Comparison of ENCODE assay signal across 16 cellular contexts in genomic region chr17:35730400-35731005, GRCh38. TPM values are rescaled to one million over a fixed set of nuclear protein-coding genes. Genes with fewer than 3 reads are reported as not detected.
DNase-seq lines count a peak whose midpoint lies in the region; ATAC-seq, FAIRE-seq and TF ChIP-seq lines count a peak whose summit lies in the region.
"Had no signal": no experiment of that assay in that cellular context is flagged by ENCODE, and none has a peak within 500 bp of the region (broad histone marks: within the 10 kb centered on the region; RNA-seq: fewer than 3 reads in every experiment).

No MANE protein-coding gene starts in this region.

- H3K36me3 Mint-ChIP-seq in activated T-helper 17 cell treated with anti-CD3 and anti-CD28 coated beads, Interleukin-2, amount 50 U/mL, for 72 hours (ENCODE audit: low read depth), result peaks cover 12% of the 10 kb centered on the region
- no peaks in the 10 kb centered on the region for H3K36me3 Mint-ChIP-seq in mesothelial cell of epicardium

- no peak for FAIRE-seq in GM12891 (lab: Jason Lieb, UNC)
- FAIRE-seq: islet of Langerhans had no signal

- H3K4me2 ChIP-seq in BLaER1 treated with 17β-estradiol and CSF1 and Interleukin-3, amounts not matched to agents 10 nM and 100 nM, result peak overlapping the region; percentile 70 to 99 (median 84)
- H3K4me2 ChIP-seq in DND-41 (ENCODE audit: insufficient read depth, low read length), result peak overlapping the region; percentile 67; the same call in 1 of the 2 replicates

- ATAC-seq in DND-41 (ENCODE audit: insufficient read depth, low read depth), result no peak
- ATAC-seq in activated T-helper 17 cell treated with anti-CD3 and anti-CD28 coated beads, Interleukin-2, amount 50 U/mL, for 72 hours (replicated peaks), result no peak

- H3K27ac ChIP-seq in BLaER1 treated with 17β-estradiol and CSF1 and Interleukin-3, amounts not matched to agents 10 nM and 100 nM, result no peak overlapping the region
- no peak overlapping the region for H3K27ac ChIP-seq in DND-41 (ENCODE audit: low read length)
- no peak overlapping the region for H3K27ac ChIP-seq in left ventricle myocardium inferior (replicated peaks)
- H3K27ac ChIP-seq: C4-2B, SJSA1 had no signal

- peak overlapping the region; percentile 72 for H3K4me3 Mint-ChIP-seq in activated T-helper 17 cell treated with anti-CD3 and anti-CD28 coated beads, Interleukin-2, amount 50 U/mL, for 72 hours
- peak overlapping the region; percentile 72 for H3K4me3 Mint-ChIP-seq in mesothelial cell of epicardium

- H3K4me1 Mint-ChIP-seq in activated T-helper 17 cell treated with anti-CD3 and anti-CD28 coated beads, Interleukin-2, amount 50 U/mL, for 72 hours, result peaks cover 11% of the 10 kb centered on the region
- peaks cover 60% of the 10 kb centered on the region for H3K4me1 Mint-ChIP-seq in mesothelial cell of epicardium

- H3K4me1 ChIP-seq in BLaER1 treated with 17β-estradiol and CSF1 and Interleukin-3, amounts not matched to agents 10 nM and 100 nM, result peaks cover 22 to 53% (median 42%) of the 10 kb centered on the region in 10 experiments
- H3K4me1 ChIP-seq in DND-41 (ENCODE audit: insufficient read depth, low read length) (peaks cover 11% of the 10 kb centered on the region), left ventricle myocardium inferior (peaks cover 41% of the 10 kb centered on the region)

- H3K4me3 ChIP-seq in BLaER1 treated with 17β-estradiol and CSF1 and Interleukin-3, amounts not matched to agents 10 nM and 100 nM, result peak overlapping the region in 1 of 10 experiments; percentile 69; a peak in 1 of 20 replicates
- H3K4me3 ChIP-seq in DND-41 (ENCODE audit: low read depth in 1 of 2, low read length in 2 of 2), result no peak overlapping the region
- H3K4me3 ChIP-seq in left ventricle myocardium inferior, result no peak overlapping the region

- H2AFZ ChIP-seq in DND-41 (ENCODE audit: low read depth, low read length), result no peak overlapping the region

- no peak for TF ChIP-seq POLR2A in GM12891 (IDR thresholded peaks at IDR 0.05; ENCODE audit: low read depth, low read length)

- DNase-seq in DND-41 (no peak), mesothelial cell of epicardium (ENCODE audit: low spot score in 2 of 2, unreplicated experiment in 2 of 2) (no peak), hypothalamus (lab: John Stamatoyannopoulos, UW) (no peak), GM12891 (ENCODE audit: insufficient read length, low spot score) (no peak), left ventricle myocardium inferior (no peak)
- DNase-seq in stimulated activated CD4-positive, alpha-beta T cell treated with anti-CD3 and anti-CD28 coated beads, Interleukin-2, amount 100 ng/mL, for 48 hours, result no peak
- DNase-seq: effector memory CD4-positive, alpha-beta T cell; NCI-H2171; stimulated activated CD4-positive, alpha-beta T cell treated with anti-CD3 and anti-CD28 coated beads, Interleukin-4, amount 100 ng/mL, for 4 hours; stimulated activated naive CD4-positive, alpha-beta T cell treated with Interleukin-2 at 50 U/mL for 16 hours had no signal

- peaks cover 0 to 15% (median 0%) of the 10 kb centered on the region in 11 experiments; a peak in 2 of 22 replicates for H3K27me3 ChIP-seq in BLaER1 treated with 17β-estradiol and CSF1 and Interleukin-3, amounts not matched to agents 10 nM and 100 nM
- no peaks in the 10 kb centered on the region for H3K27me3 ChIP-seq in DND-41 (ENCODE audit: insufficient read depth, low read length, poor library complexity)
- no peaks in the 10 kb centered on the region for H3K27me3 ChIP-seq in left ventricle myocardium inferior (ENCODE audit: low read depth)
- H3K27me3 ChIP-seq: gastrocnemius medialis, SJSA1 had no signal

- no peak overlapping the region for H3K27ac Mint-ChIP-seq in activated T-helper 17 cell treated with anti-CD3 and anti-CD28 coated beads, Interleukin-2, amount 50 U/mL, for 72 hours
- H3K27ac Mint-ChIP-seq in mesothelial cell of epicardium, result no peak overlapping the region

- no peak for TF ChIP-seq CTCF in DND-41 (IDR thresholded peaks at IDR 0.05; ENCODE audit: borderline replicate concordance, extremely low read depth, low read length, poor library complexity, severe bottlenecking)
- no peak for TF ChIP-seq CTCF in mesothelial cell of epicardium (IDR thresholded peaks at IDR 0.05; ENCODE audit: unreplicated experiment)
- TF ChIP-seq CTCF in left ventricle myocardium inferior (IDR thresholded peaks at IDR 0.05; ENCODE audit: borderline replicate concordance), result no peak

- no peaks in the 10 kb centered on the region for H3K9me3 ChIP-seq in BLaER1 treated with 17β-estradiol and CSF1 and Interleukin-3, amounts not matched to agents 10 nM and 100 nM (replicated peaks in 1 of 11)
- H3K9me3 ChIP-seq in DND-41 (ENCODE audit: insufficient read depth, low read length, severe bottlenecking) (no peaks in the 10 kb centered on the region), left ventricle myocardium inferior (replicated peaks) (no peaks in the 10 kb centered on the region)
- H3K9me3 ChIP-seq: gastrocnemius medialis, SJSA1 had no signal

- H3K9me3 Mint-ChIP-seq in activated T-helper 17 cell treated with anti-CD3 and anti-CD28 coated beads, Interleukin-2, amount 50 U/mL, for 72 hours, result no peaks in the 10 kb centered on the region
- no peaks in the 10 kb centered on the region for H3K9me3 Mint-ChIP-seq in mesothelial cell of epicardium

- no peak overlapping the region for H3K9ac ChIP-seq in BLaER1 treated with 17β-estradiol and CSF1 and Interleukin-3, amounts not matched to agents 10 nM and 100 nM
- H3K9ac ChIP-seq in DND-41 (ENCODE audit: low read depth, low read length), result no peak overlapping the region

- no peaks in the 10 kb centered on the region for H3K27me3 Mint-ChIP-seq in activated T-helper 17 cell treated with anti-CD3 and anti-CD28 coated beads, Interleukin-2, amount 50 U/mL, for 72 hours
- no peaks in the 10 kb centered on the region for H3K27me3 Mint-ChIP-seq in mesothelial cell of epicardium (ENCODE audit: low read depth)

- H3K79me2 ChIP-seq in DND-41 (ENCODE audit: insufficient read depth, low read length), result no peaks in the 10 kb centered on the region

- intact Hi-C loops in left ventricle myocardium inferior (cut with micrococcal nuclease), result no loop called here

- peaks cover 14 to 33% (median 28%) of the 10 kb centered on the region in 11 experiments; a peak in 21 of 22 replicates for H3K36me3 ChIP-seq in BLaER1 treated with 17β-estradiol and CSF1 and Interleukin-3, amounts not matched to agents 10 nM and 100 nM
- H3K36me3 ChIP-seq in DND-41 (ENCODE audit: insufficient read depth, low read length) (peaks cover 23% of the 10 kb centered on the region), left ventricle myocardium inferior (peaks cover 4% of the 10 kb centered on the region)

- H4K20me1 ChIP-seq in BLaER1 treated with 17β-estradiol and CSF1 and Interleukin-3, amounts not matched to agents 10 nM and 100 nM, result peaks cover 0 to 58% (median 17%) of the 10 kb centered on the region in 11 experiments; a peak in 16 of 22 replicates
- no peaks in the 10 kb centered on the region for H4K20me1 ChIP-seq in DND-41 (ENCODE audit: insufficient read depth, low read length)

TF ChIP-seq in GM12891, 5 proteins besides CTCF, POLR2A, EP300 and RAD21:
- no peak for TF ChIP-seq PAX5 (IDR thresholded peaks at IDR 0.05; ENCODE audit: insufficient read depth, low read length, severe bottlenecking)
- no peak for TF ChIP-seq SPI1 (IDR thresholded peaks at IDR 0.05; ENCODE audit: low read depth, low read length)

RNA-seq across cellular contexts. Expression of gene RASL10B, which starts 0.9 kb away (rescaled TPM):
- total RNA-seq in activated T-helper 17 cell treated with anti-CD3 and anti-CD28 coated beads, Interleukin-2, amount 50 U/mL, for 72 hours, result under 1 TPM; 0.16 to 0.63 TPM
- total RNA-seq in mesothelial cell of epicardium (19.3 to 20.5 TPM (median 20.1 TPM) in 3 replicates), left ventricle myocardium inferior (18.4 TPM)
- polyA plus RNA-seq in GM12891 (2012; ENCODE audit: low read depth, missing spikeins), result not detected

RNA-seq across cellular contexts. Expression of gene GAS2L2, which starts 22.5 kb away (rescaled TPM):
- not detected for total RNA-seq in activated T-helper 17 cell treated with anti-CD3 and anti-CD28 coated beads, Interleukin-2, amount 50 U/mL, for 72 hours
- 0.09 to 0.20 TPM (median 0.11 TPM) in 3 replicates for total RNA-seq in mesothelial cell of epicardium
- polyA plus RNA-seq in GM12891 (2012; ENCODE audit: low read depth, missing spikeins), result not detected
- total RNA-seq in left ventricle myocardium inferior, result 0.08 TPM
- total RNA-seq: SJSA1 had no signal

RNA-seq across cellular contexts. Expression of gene C17orf50, which starts 30.2 kb away (rescaled TPM):
- total RNA-seq in activated T-helper 17 cell treated with anti-CD3 and anti-CD28 coated beads, Interleukin-2, amount 50 U/mL, for 72 hours, result not detected
- total RNA-seq in mesothelial cell of epicardium, result not detected in 3 replicates
- polyA plus RNA-seq in GM12891 (2012; ENCODE audit: low read depth, missing spikeins), result not detected
- not detected for total RNA-seq in left ventricle myocardium inferior
- total RNA-seq: gastrocnemius medialis, SJSA1 had no signal

Comparison
In these comparisons a context has a peak if more than half of its experiments do, and no peak if none do; other contexts are left out.
1. RNA of gene RASL10B, which starts 0.9 kb away (total RNA-seq): 19.3 to 20.5 TPM in mesothelial cell of epicardium and 18.4 TPM in left ventricle myocardium inferior (single experiment); 0.16 to 0.63 TPM in activated T-helper 17 cell treated with anti-CD3 and anti-CD28 coated beads, Interleukin-2, amount 50 U/mL, for 72 hours; every median in the first group is over 10 times any median in the second.